8 cellular contexts compared by ENCODE assay signal in genomic region chr3:141646760-141647561, GRCh38.
A peak's percentile ranks its signal among the peaks of the same experiment; 100 is the strongest.
DNase-seq lines count a peak whose midpoint lies in the region; ATAC-seq and TF ChIP-seq lines count a peak whose summit lies in the region.

No MANE protein-coding gene starts in this region.

- H3K27ac ChIP-seq in A673 (ENCODE audit: low read depth, low read length, poor library complexity, severe bottlenecking) = no peak overlapping the region
- no peak overlapping the region for H3K27ac ChIP-seq in PC-9
- H3K27ac ChIP-seq in gastrocnemius medialis = no peak overlapping the region

- H3K36me3 ChIP-seq in A673 (ENCODE audit: insufficient read depth, low read length, poor library complexity, severe bottlenecking) (no peaks in the 10 kb centered on the region), PC-9 (ENCODE audit: low read depth) (no peaks in the 10 kb centered on the region), gastrocnemius medialis (no peaks in the 10 kb centered on the region)

- CTCF ChIA-PET in A673 (lab: Charles Lee) (no interaction called here), PC-9 (lab: Charles Lee) (no interaction called here)
- CTCF ChIA-PET in activated CD4-positive, alpha-beta memory T cell treated with anti-CD3 and anti-CD28 coated beads, Interleukin-2, amount 10 ng/mL, durations not matched to agents 7 days and 5 days (lab: Charles Lee) = interaction anchor here (1.5 to 1.6 kb wide), 3 partner anchors 70 to 192 kb away, joined by 3 to 7 read pairs (median 7); no protein-coding TSS in a partner anchor

- H3K27me3 Mint-ChIP-seq in activated CD4-positive, alpha-beta memory T cell treated with anti-CD3 and anti-CD28 coated beads, Interleukin-2, amount 10 ng/mL, durations not matched to agents 7 days and 5 days = peaks cover 4% of the 10 kb centered on the region

- no peak overlapping the region for H3K4me3 Mint-ChIP-seq in activated CD4-positive, alpha-beta memory T cell treated with anti-CD3 and anti-CD28 coated beads, Interleukin-2, amount 10 ng/mL, durations not matched to agents 7 days and 5 days
- H3K4me3 Mint-ChIP-seq in stimulated activated effector memory CD8-positive, alpha-beta T cell treated with anti-CD3 and anti-CD28 coated beads, Interleukin-12 subunit alpha, Interleukin-12 subunit beta, amount 100 ng/mL, for 72 hours = no peak overlapping the region

- no peaks in the 10 kb centered on the region for H3K27me3 ChIP-seq in A673 (replicated peaks; ENCODE audit: insufficient read depth, low read depth, low read length, poor library complexity)
- H3K27me3 ChIP-seq in PC-9 (ENCODE audit: insufficient read depth, low read depth) = no peaks in the 10 kb centered on the region
- no peaks in the 10 kb centered on the region for H3K27me3 ChIP-seq in gastrocnemius medialis

- no peaks in the 10 kb centered on the region for H3K79me2 ChIP-seq in PC-9 (ENCODE audit: low read depth)

- no peak overlapping the region for H3K4me2 ChIP-seq in PC-9

- TF ChIP-seq CTCF in A673 (conservative IDR thresholded peaks at IDR 0.05; ENCODE audit: low read depth, low read length) (no peak), PC-9 (conservative IDR thresholded peaks at IDR 0.05) (no peak), fibroblast of the aortic adventitia (IDR thresholded peaks at IDR 0.05; ENCODE audit: insufficient read depth, low read length) (no peak), gastrocnemius medialis (IDR thresholded peaks at IDR 0.05 in 4 of 5, conservative IDR thresholded peaks at IDR 0.05 in 1 of 5) (no peak)

- peak; percentile 51 to 62 for ATAC-seq in gastrocnemius medialis
- no peak for ATAC-seq in stimulated activated effector memory CD8-positive, alpha-beta T cell treated with anti-CD3 and anti-CD28 coated beads, Interleukin-12 subunit alpha, Interleukin-12 subunit beta, amount 100 ng/mL, for 72 hours

- H4K20me1 ChIP-seq in PC-9 (ENCODE audit: insufficient read depth) = no peaks in the 10 kb centered on the region

- no peaks in the 10 kb centered on the region for H3K9me3 ChIP-seq in A673 (ENCODE audit: low read depth, low read length, poor library complexity, severe bottlenecking)
- no peaks in the 10 kb centered on the region for H3K9me3 ChIP-seq in PC-9 (ENCODE audit: insufficient read depth, low read depth)
- no peaks in the 10 kb centered on the region for H3K9me3 ChIP-seq in gastrocnemius medialis

- H3K4me1 Mint-ChIP-seq in activated CD4-positive, alpha-beta memory T cell treated with anti-CD3 and anti-CD28 coated beads, Interleukin-2, amount 10 ng/mL, durations not matched to agents 7 days and 5 days = peaks cover 3% of the 10 kb centered on the region
- peaks cover 7% of the 10 kb centered on the region for H3K4me1 Mint-ChIP-seq in stimulated activated effector memory CD8-positive, alpha-beta T cell treated with anti-CD3 and anti-CD28 coated beads, Interleukin-12 subunit alpha, Interleukin-12 subunit beta, amount 100 ng/mL, for 72 hours

- no peak for TF ChIP-seq POLR2A in gastrocnemius medialis (IDR thresholded peaks at IDR 0.05)

- intact Hi-C loops in A673 (cut with micrococcal nuclease; ENCODE audit: unreplicated experiment) (no loop called here), PC-9 (cut with micrococcal nuclease; ENCODE audit: unreplicated experiment) (loop anchor here (5.0 kb wide), 1 partner anchor 90 kb away; the partner anchor contains the start of gene RNF7), gastrocnemius medialis (cut with DNase I; ENCODE audit: low total_unique reads) (no loop called here)

- peak overlapping the region; percentile 33; the same call in 1 of the 2 replicates for H2AFZ ChIP-seq in PC-9

- H3K4me1 ChIP-seq in A673 (ENCODE audit: insufficient read depth, low read length, poor library complexity, severe bottlenecking) (peaks cover 3% of the 10 kb centered on the region), PC-9 (replicated peaks; ENCODE audit: insufficient read depth) (no peaks in the 10 kb centered on the region), gastrocnemius medialis (no peaks in the 10 kb centered on the region)

- H3K9me3 Mint-ChIP-seq in activated CD4-positive, alpha-beta memory T cell treated with anti-CD3 and anti-CD28 coated beads, Interleukin-2, amount 10 ng/mL, durations not matched to agents 7 days and 5 days = no peaks in the 10 kb centered on the region
- no peaks in the 10 kb centered on the region for H3K9me3 Mint-ChIP-seq in stimulated activated effector memory CD8-positive, alpha-beta T cell treated with anti-CD3 and anti-CD28 coated beads, Interleukin-12 subunit alpha, Interleukin-12 subunit beta, amount 100 ng/mL, for 72 hours

- H3K4me3 ChIP-seq in A673 (ENCODE audit: low read depth, low read length, poor library complexity, severe bottlenecking) (no peak overlapping the region), PC-9 (no peak overlapping the region), fibroblast of the aortic adventitia (ENCODE audit: low read depth, low read length) (no peak overlapping the region), gastrocnemius medialis (no peak overlapping the region)

- in situ Hi-C loops in gastrocnemius medialis (cut with MboI; ENCODE audit: low sequenced_read_pairs in 4 of 4) = no loop called here

- no peaks in the 10 kb centered on the region for H3F3A ChIP-seq in PC-9 (ENCODE audit: insufficient read depth, low read depth)

- no peak overlapping the region for H3K27ac Mint-ChIP-seq in activated CD4-positive, alpha-beta memory T cell treated with anti-CD3 and anti-CD28 coated beads, Interleukin-2, amount 10 ng/mL, durations not matched to agents 7 days and 5 days
- H3K27ac Mint-ChIP-seq in stimulated activated effector memory CD8-positive, alpha-beta T cell treated with anti-CD3 and anti-CD28 coated beads, Interleukin-12 subunit alpha, Interleukin-12 subunit beta, amount 100 ng/mL, for 72 hours = no peak overlapping the region

- DNase-seq in A673 (ENCODE audit: low spot score) (peak; percentile 88), HT-29 (ENCODE audit: low spot score) (peak; percentile 82), PC-9 (peak; percentile 19 to 40), fibroblast of the aortic adventitia (ENCODE audit: low read depth) (peak; percentile 29), gastrocnemius medialis (no peak)
- DNase-seq in activated CD4-positive, alpha-beta memory T cell treated with anti-CD3 and anti-CD28 coated beads, Interleukin-2, amount 10 ng/mL, durations not matched to agents 7 days and 5 days = no peak
- DNase-seq in stimulated activated effector memory CD8-positive, alpha-beta T cell treated with anti-CD3 and anti-CD28 coated beads, Interleukin-12 subunit alpha, Interleukin-12 subunit beta, amount 100 ng/mL, for 72 hours (ENCODE audit: low spot score in 2 of 2) = no peak
- no peak for DNase-seq in activated T-cell treated with anti-CD3 and anti-CD28 coated beads, Interleukin-2, amount 50 U/mL, for 1 hour

- no peaks in the 10 kb centered on the region for H3K9me2 ChIP-seq in PC-9 (ENCODE audit: insufficient read depth)

- no peaks in the 10 kb centered on the region for H3K36me3 Mint-ChIP-seq in activated CD4-positive, alpha-beta memory T cell treated with anti-CD3 and anti-CD28 coated beads, Interleukin-2, amount 10 ng/mL, durations not matched to agents 7 days and 5 days (ENCODE audit: low read depth)
- no peaks in the 10 kb centered on the region for H3K36me3 Mint-ChIP-seq in stimulated activated effector memory CD8-positive, alpha-beta T cell treated with anti-CD3 and anti-CD28 coated beads, Interleukin-12 subunit alpha, Interleukin-12 subunit beta, amount 100 ng/mL, for 72 hours

- POLR2A ChIA-PET in A673 (lab: Charles Lee; ENCODE audit: low non-redundant PET) = no interaction called here
- POLR2A ChIA-PET in PC-9 (lab: Charles Lee; ENCODE audit: unreplicated experiment) = no interaction called here
- POLR2A ChIA-PET in activated CD4-positive, alpha-beta memory T cell treated with anti-CD3 and anti-CD28 coated beads, Interleukin-2, amount 10 ng/mL, durations not matched to agents 7 days and 5 days (lab: Charles Lee) = no interaction called here

- no TSS peak for BruUV-seq in A673 (replicated peaks; lab: Mats Ljungman, UMichigan)
- BruUV-seq in PC-9 (replicated peaks; lab: Mats Ljungman, UMichigan) = no TSS peak

Comparison
In these comparisons a context has a peak if more than half of its experiments do, and no peak if none do; other contexts are left out.
1. DNase-seq: peak in A673 (single experiment), HT-29 (single experiment), PC-9 (2 of 2) and fibroblast of the aortic adventitia (single experiment); none in gastrocnemius medialis (0 of 2), activated CD4-positive, alpha-beta memory T cell treated with anti-CD3 and anti-CD28 coated beads, Interleukin-2, amount 10 ng/mL, durations not matched to agents 7 days and 5 days (single experiment), stimulated activated effector memory CD8-positive, alpha-beta T cell treated with anti-CD3 and anti-CD28 coated beads, Interleukin-12 subunit alpha, Interleukin-12 subunit beta, amount 100 ng/mL, for 72 hours (0 of 2) and activated T-cell treated with anti-CD3 and anti-CD28 coated beads, Interleukin-2, amount 50 U/mL, for 1 hour (single experiment).